In the genomic region with DNA sequence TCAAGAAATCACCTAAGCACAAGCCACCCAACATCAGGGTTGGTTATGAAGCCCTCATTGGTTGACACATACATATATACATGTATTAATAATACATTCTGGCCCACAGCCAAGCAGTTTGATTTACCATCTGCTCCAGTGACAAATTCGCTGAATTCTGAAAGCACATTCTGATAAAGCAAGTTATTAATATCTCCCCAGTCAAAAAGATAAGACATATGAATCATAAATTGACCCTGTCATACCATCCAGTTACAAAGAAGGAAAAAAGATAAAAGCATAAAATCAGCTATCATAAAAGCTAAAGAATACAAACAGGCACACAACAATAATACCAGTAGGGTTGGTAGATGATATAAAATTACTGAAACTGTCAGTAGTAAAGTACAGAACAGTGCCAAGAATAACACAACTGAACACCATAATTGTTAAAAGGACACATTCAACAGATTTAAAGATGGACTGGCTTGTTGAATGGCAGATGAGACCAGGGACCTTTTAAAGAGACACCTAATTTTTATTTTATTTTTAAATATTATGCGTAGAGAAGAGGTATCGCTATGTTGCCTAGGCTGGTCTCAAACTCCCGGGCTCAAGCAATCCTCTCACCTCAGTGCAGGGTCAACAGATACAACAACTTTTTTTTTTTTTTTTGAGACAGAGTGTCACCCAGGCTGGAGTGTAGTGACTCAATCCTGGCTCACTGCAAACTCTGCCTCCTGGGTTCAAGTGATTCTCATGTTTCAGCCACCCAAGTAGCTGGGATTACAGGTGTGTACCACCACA, we compare ENCODE assay signal across 1 cellular context.
TF ChIP-seq lines count a peak whose summit lies in the region.

No MANE protein-coding gene starts in this region.

TF ChIP-seq in SK-N-SH, 30 proteins besides CTCF, POLR2A, EP300 and RAD21 (continued from another document):
- TF ChIP-seq, protein P1, sequence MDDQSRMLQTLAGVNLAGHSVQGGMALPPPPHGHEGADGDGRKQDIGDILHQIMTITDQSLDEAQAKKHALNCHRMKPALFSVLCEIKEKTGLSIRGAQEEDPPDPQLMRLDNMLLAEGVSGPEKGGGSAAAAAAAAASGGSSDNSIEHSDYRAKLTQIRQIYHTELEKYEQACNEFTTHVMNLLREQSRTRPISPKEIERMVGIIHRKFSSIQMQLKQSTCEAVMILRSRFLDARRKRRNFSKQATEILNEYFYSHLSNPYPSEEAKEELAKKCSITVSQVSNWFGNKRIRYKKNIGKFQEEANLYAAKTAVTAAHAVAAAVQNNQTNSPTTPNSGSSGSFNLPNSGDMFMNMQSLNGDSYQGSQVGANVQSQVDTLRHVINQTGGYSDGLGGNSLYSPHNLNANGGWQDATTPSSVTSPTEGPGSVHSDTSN (IDR thresholded peaks at IDR 0.05) = peak; percentile 84
- TF ChIP-seq RCOR1 (IDR thresholded peaks at IDR 0.05; ENCODE audit: low read length) (peak; percentile 65), FOXM1 (IDR thresholded peaks at IDR 0.05; ENCODE audit: low read depth) (no peak), FOSL2 (IDR thresholded peaks at IDR 0.05; ENCODE audit: borderline replicate concordance, low read depth) (peak; percentile 49; the same call in 1 of the 2 replicates), ELF1 (IDR thresholded peaks at IDR 0.05) (no peak), MEF2A (IDR thresholded peaks at IDR 0.05; ENCODE audit: borderline replicate concordance, low read depth) (0 out of 2 replicates have a peak, but pooled peaks have one; percentile 45), SMC3 (IDR thresholded peaks at IDR 0.05; ENCODE audit: low read depth, low read length) (no peak), TEAD4 (IDR thresholded peaks at IDR 0.05; ENCODE audit: borderline replicate concordance, insufficient read depth) (no peak), GATA2 (CRISPR knock-in tag; IDR thresholded peaks at IDR 0.05) (peak; percentile 76), NFIC (IDR thresholded peaks at IDR 0.05; ENCODE audit: borderline replicate concordance) (peak; percentile 81)
- TF ChIP-seq, protein P2, sequence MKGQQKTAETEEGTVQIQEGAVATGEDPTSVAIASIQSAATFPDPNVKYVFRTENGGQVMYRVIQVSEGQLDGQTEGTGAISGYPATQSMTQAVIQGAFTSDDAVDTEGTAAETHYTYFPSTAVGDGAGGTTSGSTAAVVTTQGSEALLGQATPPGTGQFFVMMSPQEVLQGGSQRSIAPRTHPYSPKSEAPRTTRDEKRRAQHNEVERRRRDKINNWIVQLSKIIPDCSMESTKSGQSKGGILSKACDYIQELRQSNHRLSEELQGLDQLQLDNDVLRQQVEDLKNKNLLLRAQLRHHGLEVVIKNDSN (IDR thresholded peaks at IDR 0.05; ENCODE audit: borderline replicate concordance, low read depth) = no peak
- TF ChIP-seq, protein P3, sequence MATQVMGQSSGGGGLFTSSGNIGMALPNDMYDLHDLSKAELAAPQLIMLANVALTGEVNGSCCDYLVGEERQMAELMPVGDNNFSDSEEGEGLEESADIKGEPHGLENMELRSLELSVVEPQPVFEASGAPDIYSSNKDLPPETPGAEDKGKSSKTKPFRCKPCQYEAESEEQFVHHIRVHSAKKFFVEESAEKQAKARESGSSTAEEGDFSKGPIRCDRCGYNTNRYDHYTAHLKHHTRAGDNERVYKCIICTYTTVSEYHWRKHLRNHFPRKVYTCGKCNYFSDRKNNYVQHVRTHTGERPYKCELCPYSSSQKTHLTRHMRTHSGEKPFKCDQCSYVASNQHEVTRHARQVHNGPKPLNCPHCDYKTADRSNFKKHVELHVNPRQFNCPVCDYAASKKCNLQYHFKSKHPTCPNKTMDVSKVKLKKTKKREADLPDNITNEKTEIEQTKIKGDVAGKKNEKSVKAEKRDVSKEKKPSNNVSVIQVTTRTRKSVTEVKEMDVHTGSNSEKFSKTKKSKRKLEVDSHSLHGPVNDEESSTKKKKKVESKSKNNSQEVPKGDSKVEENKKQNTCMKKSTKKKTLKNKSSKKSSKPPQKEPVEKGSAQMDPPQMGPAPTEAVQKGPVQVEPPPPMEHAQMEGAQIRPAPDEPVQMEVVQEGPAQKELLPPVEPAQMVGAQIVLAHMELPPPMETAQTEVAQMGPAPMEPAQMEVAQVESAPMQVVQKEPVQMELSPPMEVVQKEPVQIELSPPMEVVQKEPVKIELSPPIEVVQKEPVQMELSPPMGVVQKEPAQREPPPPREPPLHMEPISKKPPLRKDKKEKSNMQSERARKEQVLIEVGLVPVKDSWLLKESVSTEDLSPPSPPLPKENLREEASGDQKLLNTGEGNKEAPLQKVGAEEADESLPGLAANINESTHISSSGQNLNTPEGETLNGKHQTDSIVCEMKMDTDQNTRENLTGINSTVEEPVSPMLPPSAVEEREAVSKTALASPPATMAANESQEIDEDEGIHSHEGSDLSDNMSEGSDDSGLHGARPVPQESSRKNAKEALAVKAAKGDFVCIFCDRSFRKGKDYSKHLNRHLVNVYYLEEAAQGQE (IDR thresholded peaks at IDR 0.05; ENCODE audit: low read depth, low read length) = no peak
TF ChIP-seq in SK-N-SH: peak in this region for 12.
